ENCODE assay signal across 1 cellular context in the genomic region with DNA sequence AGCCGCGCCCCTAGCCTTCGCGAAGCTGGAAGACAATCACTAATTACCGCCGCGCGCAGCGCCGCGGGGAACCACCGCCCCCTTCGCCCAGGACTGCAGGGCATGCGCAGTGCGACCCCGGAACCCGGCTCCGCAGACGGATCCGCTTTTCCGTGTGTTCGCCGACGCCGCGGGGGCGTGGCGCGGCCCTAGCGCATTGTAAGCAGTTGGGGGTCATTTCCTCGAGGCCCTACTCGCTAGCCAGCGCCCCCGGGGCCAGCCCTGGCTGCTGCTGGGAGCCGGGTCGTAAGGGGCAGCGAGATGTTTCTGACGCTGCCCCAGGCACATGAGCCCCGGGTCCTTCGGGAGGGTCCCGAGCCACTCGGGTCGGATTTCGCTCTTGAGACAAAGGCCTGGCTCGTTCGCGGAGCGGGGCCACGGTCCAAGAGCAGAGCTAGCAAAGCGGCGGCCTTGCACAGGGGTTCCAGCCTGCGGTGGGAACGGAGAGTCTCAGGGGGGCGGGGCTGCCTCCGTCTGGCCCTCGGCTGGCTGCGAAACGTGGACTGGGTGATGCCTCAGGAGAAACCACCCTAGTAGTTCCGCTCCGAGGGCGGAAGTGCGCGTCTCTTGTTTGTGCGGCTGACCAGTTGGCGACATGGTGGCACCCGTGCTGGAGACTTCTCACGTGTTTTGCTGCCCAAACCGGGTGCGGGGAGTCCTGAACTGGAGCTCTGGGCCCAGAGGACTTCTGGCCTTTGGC.
TF ChIP-seq lines count a peak whose summit lies in the region.

A gene with protein sequence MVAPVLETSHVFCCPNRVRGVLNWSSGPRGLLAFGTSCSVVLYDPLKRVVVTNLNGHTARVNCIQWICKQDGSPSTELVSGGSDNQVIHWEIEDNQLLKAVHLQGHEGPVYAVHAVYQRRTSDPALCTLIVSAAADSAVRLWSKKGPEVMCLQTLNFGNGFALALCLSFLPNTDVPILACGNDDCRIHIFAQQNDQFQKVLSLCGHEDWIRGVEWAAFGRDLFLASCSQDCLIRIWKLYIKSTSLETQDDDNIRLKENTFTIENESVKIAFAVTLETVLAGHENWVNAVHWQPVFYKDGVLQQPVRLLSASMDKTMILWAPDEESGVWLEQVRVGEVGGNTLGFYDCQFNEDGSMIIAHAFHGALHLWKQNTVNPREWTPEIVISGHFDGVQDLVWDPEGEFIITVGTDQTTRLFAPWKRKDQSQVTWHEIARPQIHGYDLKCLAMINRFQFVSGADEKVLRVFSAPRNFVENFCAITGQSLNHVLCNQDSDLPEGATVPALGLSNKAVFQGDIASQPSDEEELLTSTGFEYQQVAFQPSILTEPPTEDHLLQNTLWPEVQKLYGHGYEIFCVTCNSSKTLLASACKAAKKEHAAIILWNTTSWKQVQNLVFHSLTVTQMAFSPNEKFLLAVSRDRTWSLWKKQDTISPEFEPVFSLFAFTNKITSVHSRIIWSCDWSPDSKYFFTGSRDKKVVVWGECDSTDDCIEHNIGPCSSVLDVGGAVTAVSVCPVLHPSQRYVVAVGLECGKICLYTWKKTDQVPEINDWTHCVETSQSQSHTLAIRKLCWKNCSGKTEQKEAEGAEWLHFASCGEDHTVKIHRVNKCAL (plus strand): TSS at position 600 of the 739 bp plus-strand sequence. CDS start 35 bp downstream, at position 635.
A gene with protein sequence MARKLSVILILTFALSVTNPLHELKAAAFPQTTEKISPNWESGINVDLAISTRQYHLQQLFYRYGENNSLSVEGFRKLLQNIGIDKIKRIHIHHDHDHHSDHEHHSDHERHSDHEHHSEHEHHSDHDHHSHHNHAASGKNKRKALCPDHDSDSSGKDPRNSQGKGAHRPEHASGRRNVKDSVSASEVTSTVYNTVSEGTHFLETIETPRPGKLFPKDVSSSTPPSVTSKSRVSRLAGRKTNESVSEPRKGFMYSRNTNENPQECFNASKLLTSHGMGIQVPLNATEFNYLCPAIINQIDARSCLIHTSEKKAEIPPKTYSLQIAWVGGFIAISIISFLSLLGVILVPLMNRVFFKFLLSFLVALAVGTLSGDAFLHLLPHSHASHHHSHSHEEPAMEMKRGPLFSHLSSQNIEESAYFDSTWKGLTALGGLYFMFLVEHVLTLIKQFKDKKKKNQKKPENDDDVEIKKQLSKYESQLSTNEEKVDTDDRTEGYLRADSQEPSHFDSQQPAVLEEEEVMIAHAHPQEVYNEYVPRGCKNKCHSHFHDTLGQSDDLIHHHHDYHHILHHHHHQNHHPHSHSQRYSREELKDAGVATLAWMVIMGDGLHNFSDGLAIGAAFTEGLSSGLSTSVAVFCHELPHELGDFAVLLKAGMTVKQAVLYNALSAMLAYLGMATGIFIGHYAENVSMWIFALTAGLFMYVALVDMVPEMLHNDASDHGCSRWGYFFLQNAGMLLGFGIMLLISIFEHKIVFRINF (minus strand): TSS at position 41 of the 739 bp plus-strand sequence. CDS start 2,333 bp downstream, outside the sequence.

TF ChIP-seq in HEK293, 187 proteins besides CTCF, POLR2A, EP300 and RAD21 (continued from another document and continues in another):
- TF ChIP-seq, protein P1, sequence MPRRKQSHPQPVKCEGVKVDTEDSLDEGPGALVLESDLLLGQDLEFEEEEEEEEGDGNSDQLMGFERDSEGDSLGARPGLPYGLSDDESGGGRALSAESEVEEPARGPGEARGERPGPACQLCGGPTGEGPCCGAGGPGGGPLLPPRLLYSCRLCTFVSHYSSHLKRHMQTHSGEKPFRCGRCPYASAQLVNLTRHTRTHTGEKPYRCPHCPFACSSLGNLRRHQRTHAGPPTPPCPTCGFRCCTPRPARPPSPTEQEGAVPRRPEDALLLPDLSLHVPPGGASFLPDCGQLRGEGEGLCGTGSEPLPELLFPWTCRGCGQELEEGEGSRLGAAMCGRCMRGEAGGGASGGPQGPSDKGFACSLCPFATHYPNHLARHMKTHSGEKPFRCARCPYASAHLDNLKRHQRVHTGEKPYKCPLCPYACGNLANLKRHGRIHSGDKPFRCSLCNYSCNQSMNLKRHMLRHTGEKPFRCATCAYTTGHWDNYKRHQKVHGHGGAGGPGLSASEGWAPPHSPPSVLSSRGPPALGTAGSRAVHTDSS (tag by site-specific recombination; IDR thresholded peaks at IDR 0.05) = no peak
- TF ChIP-seq KLF7 (tag by site-specific recombination; IDR thresholded peaks at IDR 0.05; ENCODE audit: borderline replicate concordance) (peak; percentile 75; the same call in 1 of the 2 replicates), ZNF530 (tag by site-specific recombination; IDR thresholded peaks at IDR 0.05; ENCODE audit: low read depth) (no peak), ZBTB1 (tag by site-specific recombination; IDR thresholded peaks at IDR 0.05) (no peak), ZNF792 (tag by site-specific recombination; IDR thresholded peaks at IDR 0.05) (no peak), GFI1B (tag by site-specific recombination; IDR thresholded peaks at IDR 0.05) (no peak), ZNF560 (tag by site-specific recombination; IDR thresholded peaks at IDR 0.05; ENCODE audit: borderline replicate concordance) (no peak), ZNF76 (tag by site-specific recombination; IDR thresholded peaks at IDR 0.05; ENCODE audit: borderline replicate concordance, low read depth) (0 out of 2 replicates have a peak, but pooled peaks have one; percentile 10), MEIS1 (CRISPR knock-in tag; IDR thresholded peaks at IDR 0.05; ENCODE audit: borderline replicate concordance) (no peak), SETDB1 (IDR thresholded peaks at IDR 0.05; ENCODE audit: insufficient read length, low read length) (peak; percentile 74), ZNF274 (IDR thresholded peaks at IDR 0.05; ENCODE audit: low read length) (no peak), ZNF274 (tag by site-specific recombination; IDR thresholded peaks at IDR 0.05; ENCODE audit: borderline replicate concordance) (no peak), ZNF677 (tag by site-specific recombination; IDR thresholded peaks at IDR 0.05) (no peak), GLIS2 (tag by site-specific recombination; IDR thresholded peaks at IDR 0.05) (peak; percentile 100), ZSCAN23 (tag by site-specific recombination; IDR thresholded peaks at IDR 0.05) (0 out of 2 replicates have a peak, but pooled peaks have one; percentile 1), ZNF169 (tag by site-specific recombination; IDR thresholded peaks at IDR 0.05) (no peak), HOXD13 (CRISPR knock-in tag; IDR thresholded peaks at IDR 0.05; ENCODE audit: borderline replicate concordance) (no peak), ZNF121 (tag by site-specific recombination; IDR thresholded peaks at IDR 0.05) (no peak), ZNF248 (tag by site-specific recombination; IDR thresholded peaks at IDR 0.05) (no peak), ZNF114 (tag by site-specific recombination; IDR thresholded peaks at IDR 0.05) (no peak), GLIS1 (tag by site-specific recombination; IDR thresholded peaks at IDR 0.05) (peak; percentile 93), ZNF366 (tag by site-specific recombination; conservative IDR thresholded peaks at IDR 0.05) (no peak), ZNF184 (tag by site-specific recombination; IDR thresholded peaks at IDR 0.05) (no peak), ZBTB8A (tag by site-specific recombination; IDR thresholded peaks at IDR 0.05) (no peak), TRIM28 (IDR thresholded peaks at IDR 0.05; ENCODE audit: borderline replicate concordance, low read length) (peak; percentile 73; the same call in 1 of the 2 replicates), BCL11A (tag by site-specific recombination; IDR thresholded peaks at IDR 0.05; ENCODE audit: low read depth) (no peak), ZNF202 (tag by site-specific recombination; IDR thresholded peaks at IDR 0.05; ENCODE audit: borderline replicate concordance) (no peak), ZXDB (tag by site-specific recombination; IDR thresholded peaks at IDR 0.05) (peak; percentile 98)
- TF ChIP-seq, protein P2, sequence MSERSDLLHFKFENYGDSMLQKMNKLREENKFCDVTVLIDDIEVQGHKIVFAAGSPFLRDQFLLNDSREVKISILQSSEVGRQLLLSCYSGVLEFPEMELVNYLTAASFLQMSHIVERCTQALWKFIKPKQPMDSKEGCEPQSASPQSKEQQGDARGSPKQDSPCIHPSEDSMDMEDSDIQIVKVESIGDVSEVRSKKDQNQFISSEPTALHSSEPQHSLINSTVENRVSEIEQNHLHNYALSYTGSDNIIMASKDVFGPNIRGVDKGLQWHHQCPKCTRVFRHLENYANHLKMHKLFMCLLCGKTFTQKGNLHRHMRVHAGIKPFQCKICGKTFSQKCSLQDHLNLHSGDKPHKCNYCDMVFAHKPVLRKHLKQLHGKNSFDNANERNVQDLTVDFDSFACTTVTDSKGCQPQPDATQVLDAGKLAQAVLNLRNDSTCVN (tag by site-specific recombination; optimal IDR thresholded peaks at IDR 0.05) = peak; percentile 87
- TF ChIP-seq, protein P3, sequence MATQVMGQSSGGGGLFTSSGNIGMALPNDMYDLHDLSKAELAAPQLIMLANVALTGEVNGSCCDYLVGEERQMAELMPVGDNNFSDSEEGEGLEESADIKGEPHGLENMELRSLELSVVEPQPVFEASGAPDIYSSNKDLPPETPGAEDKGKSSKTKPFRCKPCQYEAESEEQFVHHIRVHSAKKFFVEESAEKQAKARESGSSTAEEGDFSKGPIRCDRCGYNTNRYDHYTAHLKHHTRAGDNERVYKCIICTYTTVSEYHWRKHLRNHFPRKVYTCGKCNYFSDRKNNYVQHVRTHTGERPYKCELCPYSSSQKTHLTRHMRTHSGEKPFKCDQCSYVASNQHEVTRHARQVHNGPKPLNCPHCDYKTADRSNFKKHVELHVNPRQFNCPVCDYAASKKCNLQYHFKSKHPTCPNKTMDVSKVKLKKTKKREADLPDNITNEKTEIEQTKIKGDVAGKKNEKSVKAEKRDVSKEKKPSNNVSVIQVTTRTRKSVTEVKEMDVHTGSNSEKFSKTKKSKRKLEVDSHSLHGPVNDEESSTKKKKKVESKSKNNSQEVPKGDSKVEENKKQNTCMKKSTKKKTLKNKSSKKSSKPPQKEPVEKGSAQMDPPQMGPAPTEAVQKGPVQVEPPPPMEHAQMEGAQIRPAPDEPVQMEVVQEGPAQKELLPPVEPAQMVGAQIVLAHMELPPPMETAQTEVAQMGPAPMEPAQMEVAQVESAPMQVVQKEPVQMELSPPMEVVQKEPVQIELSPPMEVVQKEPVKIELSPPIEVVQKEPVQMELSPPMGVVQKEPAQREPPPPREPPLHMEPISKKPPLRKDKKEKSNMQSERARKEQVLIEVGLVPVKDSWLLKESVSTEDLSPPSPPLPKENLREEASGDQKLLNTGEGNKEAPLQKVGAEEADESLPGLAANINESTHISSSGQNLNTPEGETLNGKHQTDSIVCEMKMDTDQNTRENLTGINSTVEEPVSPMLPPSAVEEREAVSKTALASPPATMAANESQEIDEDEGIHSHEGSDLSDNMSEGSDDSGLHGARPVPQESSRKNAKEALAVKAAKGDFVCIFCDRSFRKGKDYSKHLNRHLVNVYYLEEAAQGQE (tag by site-specific recombination; IDR thresholded peaks at IDR 0.05) = no peak
- TF ChIP-seq, protein P4, sequence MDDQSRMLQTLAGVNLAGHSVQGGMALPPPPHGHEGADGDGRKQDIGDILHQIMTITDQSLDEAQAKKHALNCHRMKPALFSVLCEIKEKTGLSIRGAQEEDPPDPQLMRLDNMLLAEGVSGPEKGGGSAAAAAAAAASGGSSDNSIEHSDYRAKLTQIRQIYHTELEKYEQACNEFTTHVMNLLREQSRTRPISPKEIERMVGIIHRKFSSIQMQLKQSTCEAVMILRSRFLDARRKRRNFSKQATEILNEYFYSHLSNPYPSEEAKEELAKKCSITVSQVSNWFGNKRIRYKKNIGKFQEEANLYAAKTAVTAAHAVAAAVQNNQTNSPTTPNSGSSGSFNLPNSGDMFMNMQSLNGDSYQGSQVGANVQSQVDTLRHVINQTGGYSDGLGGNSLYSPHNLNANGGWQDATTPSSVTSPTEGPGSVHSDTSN (CRISPR knock-in tag; IDR thresholded peaks at IDR 0.05) = peak; percentile 22
- TF ChIP-seq, protein P5, sequence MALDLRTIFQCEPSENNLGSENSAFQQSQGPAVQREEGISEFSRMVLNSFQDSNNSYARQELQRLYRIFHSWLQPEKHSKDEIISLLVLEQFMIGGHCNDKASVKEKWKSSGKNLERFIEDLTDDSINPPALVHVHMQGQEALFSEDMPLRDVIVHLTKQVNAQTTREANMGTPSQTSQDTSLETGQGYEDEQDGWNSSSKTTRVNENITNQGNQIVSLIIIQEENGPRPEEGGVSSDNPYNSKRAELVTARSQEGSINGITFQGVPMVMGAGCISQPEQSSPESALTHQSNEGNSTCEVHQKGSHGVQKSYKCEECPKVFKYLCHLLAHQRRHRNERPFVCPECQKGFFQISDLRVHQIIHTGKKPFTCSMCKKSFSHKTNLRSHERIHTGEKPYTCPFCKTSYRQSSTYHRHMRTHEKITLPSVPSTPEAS (tag by site-specific recombination; IDR thresholded peaks at IDR 0.05) = no peak
- TF ChIP-seq, protein P6, sequence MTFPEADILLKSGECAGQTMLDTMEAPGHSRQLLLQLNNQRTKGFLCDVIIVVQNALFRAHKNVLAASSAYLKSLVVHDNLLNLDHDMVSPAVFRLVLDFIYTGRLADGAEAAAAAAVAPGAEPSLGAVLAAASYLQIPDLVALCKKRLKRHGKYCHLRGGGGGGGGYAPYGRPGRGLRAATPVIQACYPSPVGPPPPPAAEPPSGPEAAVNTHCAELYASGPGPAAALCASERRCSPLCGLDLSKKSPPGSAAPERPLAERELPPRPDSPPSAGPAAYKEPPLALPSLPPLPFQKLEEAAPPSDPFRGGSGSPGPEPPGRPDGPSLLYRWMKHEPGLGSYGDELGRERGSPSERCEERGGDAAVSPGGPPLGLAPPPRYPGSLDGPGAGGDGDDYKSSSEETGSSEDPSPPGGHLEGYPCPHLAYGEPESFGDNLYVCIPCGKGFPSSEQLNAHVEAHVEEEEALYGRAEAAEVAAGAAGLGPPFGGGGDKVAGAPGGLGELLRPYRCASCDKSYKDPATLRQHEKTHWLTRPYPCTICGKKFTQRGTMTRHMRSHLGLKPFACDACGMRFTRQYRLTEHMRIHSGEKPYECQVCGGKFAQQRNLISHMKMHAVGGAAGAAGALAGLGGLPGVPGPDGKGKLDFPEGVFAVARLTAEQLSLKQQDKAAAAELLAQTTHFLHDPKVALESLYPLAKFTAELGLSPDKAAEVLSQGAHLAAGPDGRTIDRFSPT (tag by site-specific recombination; IDR thresholded peaks at IDR 0.05) = peak; percentile 69; the same call in 1 of the 2 replicates
- TF ChIP-seq, protein P7, sequence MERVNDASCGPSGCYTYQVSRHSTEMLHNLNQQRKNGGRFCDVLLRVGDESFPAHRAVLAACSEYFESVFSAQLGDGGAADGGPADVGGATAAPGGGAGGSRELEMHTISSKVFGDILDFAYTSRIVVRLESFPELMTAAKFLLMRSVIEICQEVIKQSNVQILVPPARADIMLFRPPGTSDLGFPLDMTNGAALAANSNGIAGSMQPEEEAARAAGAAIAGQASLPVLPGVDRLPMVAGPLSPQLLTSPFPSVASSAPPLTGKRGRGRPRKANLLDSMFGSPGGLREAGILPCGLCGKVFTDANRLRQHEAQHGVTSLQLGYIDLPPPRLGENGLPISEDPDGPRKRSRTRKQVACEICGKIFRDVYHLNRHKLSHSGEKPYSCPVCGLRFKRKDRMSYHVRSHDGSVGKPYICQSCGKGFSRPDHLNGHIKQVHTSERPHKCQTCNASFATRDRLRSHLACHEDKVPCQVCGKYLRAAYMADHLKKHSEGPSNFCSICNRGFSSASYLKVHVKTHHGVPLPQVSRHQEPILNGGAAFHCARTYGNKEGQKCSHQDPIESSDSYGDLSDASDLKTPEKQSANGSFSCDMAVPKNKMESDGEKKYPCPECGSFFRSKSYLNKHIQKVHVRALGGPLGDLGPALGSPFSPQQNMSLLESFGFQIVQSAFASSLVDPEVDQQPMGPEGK (tag by site-specific recombination; IDR thresholded peaks at IDR 0.05) = peak; percentile 95
